Comparison of ENCODE assay signal across 8 cellular contexts in genomic region chr1:15617173-15617873, GRCh38. TPM values are rescaled to one million over a fixed set of nuclear protein-coding genes. Genes with fewer than 3 reads are reported as not detected.
DNase-seq lines count a peak whose midpoint lies in the region; ATAC-seq, FAIRE-seq and TF ChIP-seq lines count a peak whose summit lies in the region.

Gene DDI2, plus strand, starts transcription at chr1:15617458. Its CDS starts 213 bp downstream, at chr1:15617671.

- H3K36me3 ChIP-seq in mammary epithelial cell (ENCODE audit: insufficient read depth, low read length) (peaks cover 4% of the 10 kb centered on the region), small intestine (ENCODE audit: control insufficient read depth in 2 of 2, insufficient read depth in 2 of 2, low read length in 2 of 2) (no peaks in the 10 kb centered on the region)

- intact Hi-C loops in mammary epithelial cell (cut with micrococcal nuclease): loop anchor here (1.0 to 5.0 kb wide), 2 partner anchors 63 to 85 kb away; no protein-coding TSS in a partner anchor

- H3K27ac ChIP-seq in A549 (peak within 1 kb of the TSS; percentile 90 to 99), mammary epithelial cell (ENCODE audit: insufficient read depth, low read depth, low read length) (peak within 1 kb of the TSS; percentile 81), small intestine (ENCODE audit: low read depth in 1 of 2, low read length in 1 of 2) (peak within 1 kb of the TSS; percentile 93 to 95)

- WGBS in A549 (ENCODE audit: missing lambda C conversion rate): 2% methylated on average over 15 of the region's 76 CpGs
- 0% methylated on average over 3 of the region's 76 CpGs for WGBS in mammary epithelial cell (ENCODE audit: low coverage, missing lambda C conversion rate)
- WGBS in small intestine, 3 donors: 0 to 1% (median 1%) methylated on average over 57 to 76 of the region's 76 CpGs

- H3K79me2 ChIP-seq in mammary epithelial cell (ENCODE audit: insufficient read depth, low read length): peaks cover 50% of the 10 kb centered on the region

- H3K4me2 ChIP-seq in A549 (peak within 1 kb of the TSS; percentile 88), mammary epithelial cell (ENCODE audit: insufficient read depth, low read depth, low read length) (peak within 1 kb of the TSS; percentile 88)

- H4K20me1 ChIP-seq in mammary epithelial cell (ENCODE audit: insufficient read depth, low read length): no peaks in the 10 kb centered on the region

- peak within 1 kb of the TSS; percentile 87 for H2AFZ ChIP-seq in mammary epithelial cell (ENCODE audit: low read depth, low read length)

- H3K27me3 ChIP-seq in mammary epithelial cell (ENCODE audit: insufficient read depth, low read length) (no peaks in the 10 kb centered on the region), small intestine (ENCODE audit: control insufficient read depth in 2 of 2, insufficient read depth in 2 of 2, low read length in 2 of 2) (no peaks in the 10 kb centered on the region)

- no TSS peak for BruUV-seq in mammary epithelial cell (replicated peaks; lab: Mats Ljungman, UMichigan)

- CTCF ChIA-PET in A549 (lab: Yijun Ruan, JAX): interaction anchor here (1.0 to 1.6 kb wide), 5 partner anchors 13 to 140 kb away, joined by 3 to 4 read pairs (median 3); no protein-coding TSS in a partner anchor
- CTCF ChIA-PET in mammary epithelial cell (lab: Charles Lee; ENCODE audit: low non-redundant PET): no interaction called here

- DNase-seq in A549 (ENCODE audit: low read depth in 1 of 2, low spot score in 1 of 2): peak; percentile 76 to 95
- peak; percentile 99 for DNase-seq in NCI-H2227 (lab: John Stamatoyannopoulos, UW; ENCODE audit: unreplicated experiment)
- peak; percentile 98 for DNase-seq in mammary epithelial cell
- peak; percentile 95 for DNase-seq in iPS-NIHi11 (ENCODE audit: low spot score)
- peak; percentile 99 for DNase-seq in small intestine

- peak within 1 kb of the TSS; percentile 83 for H3K4me3 ChIP-seq in A549
- H3K4me3 ChIP-seq in WI38 (ENCODE audit: low read depth, low read length): peak within 1 kb of the TSS; percentile 98
- H3K4me3 ChIP-seq in mammary epithelial cell (replicated peaks in 1 of 3; ENCODE audit: insufficient read depth in 1 of 3, low read depth in 2 of 3, low read length in 3 of 3): peak within 1 kb of the TSS; percentile 81 to 99 (median 96)
- peak within 1 kb of the TSS; percentile 61 to 72 for H3K4me3 ChIP-seq in small intestine (ENCODE audit: low read depth in 1 of 2, low read length in 2 of 2)

- in situ Hi-C loops in mammary epithelial cell (cut with MboI; ENCODE audit: low sequenced_read_pairs in 2 of 2): no loop called here

- no peak for TF ChIP-seq EP300 in A549 (IDR thresholded peaks at IDR 0.05)

- H3K9ac ChIP-seq in mammary epithelial cell (ENCODE audit: insufficient read depth, low read length): peak within 1 kb of the TSS; percentile 92

- no peak for FAIRE-seq in A549 (lab: Jason Lieb, UNC)
- FAIRE-seq in small intestine (lab: Jason Lieb, UNC): no peak

- TF ChIP-seq POLR2A in A549 (IDR thresholded peaks at IDR 0.05; ENCODE audit: low read length): peak; percentile 90

- no peak for TF ChIP-seq CTCF in A549 (IDR thresholded peaks at IDR 0.05)
- no peak for TF ChIP-seq CTCF in WI38 (IDR thresholded peaks at IDR 0.05; ENCODE audit: low read depth, low read length)
- TF ChIP-seq CTCF in mammary epithelial cell (conservative IDR thresholded peaks at IDR 0.05 in 1 of 2, IDR thresholded peaks at IDR 0.05 in 1 of 2; ENCODE audit: extremely low read depth in 1 of 2, insufficient read depth in 1 of 2, low read depth in 1 of 2, low read length in 2 of 2): no peak

- dilution Hi-C loops in mammary epithelial cell (cut with HindIII; ENCODE audit: low sequenced_read_pairs): no loop called here

- no peaks in the 10 kb centered on the region for H3K9me3 ChIP-seq in A549
- no peaks in the 10 kb centered on the region for H3K9me3 ChIP-seq in mammary epithelial cell (replicated peaks; ENCODE audit: insufficient read depth, low read length)
- no peaks in the 10 kb centered on the region for H3K9me3 ChIP-seq in small intestine (ENCODE audit: control insufficient read depth, low read depth)

- ATAC-seq in A549 (peak; percentile 92 to 96), GM18870 (IDR thresholded peaks at IDR 0.05; ENCODE audit: unreplicated experiment) (peak; percentile 36), HG03135 (IDR thresholded peaks at IDR 0.05; ENCODE audit: unreplicated experiment) (peak; percentile 63)

- POLR2A ChIA-PET in A549 (lab: Yijun Ruan, JAX): interaction anchor here (0.6 to 5.5 kb wide), 3 partner anchors 12 to 33 kb away, joined by 3 to 24 read pairs (median 6); partner anchors contain the start of gene AGMAT

- TF ChIP-seq RAD21 in A549 (conservative IDR thresholded peaks at IDR 0.05 in 1 of 2, IDR thresholded peaks at IDR 0.05 in 1 of 2): no peak

- H3K4me1 ChIP-seq in A549: peaks cover 41% of the 10 kb centered on the region
- H3K4me1 ChIP-seq in mammary epithelial cell (ENCODE audit: insufficient read depth, low read length): peaks cover 29% of the 10 kb centered on the region
- peaks cover 3 to 11% of the 10 kb centered on the region in 2 donors for H3K4me1 ChIP-seq in small intestine (ENCODE audit: control insufficient read depth in 2 of 2, insufficient read depth in 1 of 2, low read depth in 1 of 2, low read length in 1 of 2)

TF ChIP-seq in A549, 52 proteins besides CTCF, POLR2A, EP300 and RAD21:
- 0 out of 2 replicates have a peak, but pooled peaks have one; percentile 26 for TF ChIP-seq GATA3 (IDR thresholded peaks at IDR 0.05; ENCODE audit: borderline replicate concordance)
- peak; percentile 62; the same call in 1 of the 2 replicates for TF ChIP-seq MYC (IDR thresholded peaks at IDR 0.05; ENCODE audit: borderline replicate concordance, low read length)
- no peak for TF ChIP-seq EHF (CRISPR knock-in tag; IDR thresholded peaks at IDR 0.05)
- TF ChIP-seq MAZ (IDR thresholded peaks at IDR 0.05; ENCODE audit: borderline replicate concordance, low read depth, low read length): no peak
- TF ChIP-seq ESRRA (IDR thresholded peaks at IDR 0.05; ENCODE audit: borderline replicate concordance, low read length): no peak
- TF ChIP-seq MAX (IDR thresholded peaks at IDR 0.05): peak; percentile 25
- TF ChIP-seq, protein P1, sequence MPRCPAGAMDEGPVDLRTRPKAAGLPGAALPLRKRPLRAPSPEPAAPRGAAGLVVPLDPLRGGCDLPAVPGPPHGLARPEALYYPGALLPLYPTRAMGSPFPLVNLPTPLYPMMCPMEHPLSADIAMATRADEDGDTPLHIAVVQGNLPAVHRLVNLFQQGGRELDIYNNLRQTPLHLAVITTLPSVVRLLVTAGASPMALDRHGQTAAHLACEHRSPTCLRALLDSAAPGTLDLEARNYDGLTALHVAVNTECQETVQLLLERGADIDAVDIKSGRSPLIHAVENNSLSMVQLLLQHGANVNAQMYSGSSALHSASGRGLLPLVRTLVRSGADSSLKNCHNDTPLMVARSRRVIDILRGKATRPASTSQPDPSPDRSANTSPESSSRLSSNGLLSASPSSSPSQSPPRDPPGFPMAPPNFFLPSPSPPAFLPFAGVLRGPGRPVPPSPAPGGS (IDR thresholded peaks at IDR 0.05): peak; percentile 56; the same call in 1 of the 3 replicates
- TF ChIP-seq RFX5 (IDR thresholded peaks at IDR 0.05): no peak
- TF ChIP-seq, protein P2, sequence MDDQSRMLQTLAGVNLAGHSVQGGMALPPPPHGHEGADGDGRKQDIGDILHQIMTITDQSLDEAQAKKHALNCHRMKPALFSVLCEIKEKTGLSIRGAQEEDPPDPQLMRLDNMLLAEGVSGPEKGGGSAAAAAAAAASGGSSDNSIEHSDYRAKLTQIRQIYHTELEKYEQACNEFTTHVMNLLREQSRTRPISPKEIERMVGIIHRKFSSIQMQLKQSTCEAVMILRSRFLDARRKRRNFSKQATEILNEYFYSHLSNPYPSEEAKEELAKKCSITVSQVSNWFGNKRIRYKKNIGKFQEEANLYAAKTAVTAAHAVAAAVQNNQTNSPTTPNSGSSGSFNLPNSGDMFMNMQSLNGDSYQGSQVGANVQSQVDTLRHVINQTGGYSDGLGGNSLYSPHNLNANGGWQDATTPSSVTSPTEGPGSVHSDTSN (IDR thresholded peaks at IDR 0.05): 0 out of 2 replicates have a peak, but pooled peaks have one; percentile 20
- TF ChIP-seq JUN (IDR thresholded peaks at IDR 0.05): peak; percentile 73 to 91; a peak in 4 of 5 replicates
- no peak for TF ChIP-seq FOSL2 (IDR thresholded peaks at IDR 0.05)
- TF ChIP-seq FOSL2 (CRISPR knock-in tag; IDR thresholded peaks at IDR 0.05): peak; percentile 89
- TF ChIP-seq HOXB5 (CRISPR knock-in tag; IDR thresholded peaks at IDR 0.05): no peak
- peak; percentile 49; the same call in 1 of the 2 replicates for TF ChIP-seq PHF8 (IDR thresholded peaks at IDR 0.05; ENCODE audit: borderline replicate concordance, low read depth)
- no peak for TF ChIP-seq RARB (CRISPR knock-in tag; IDR thresholded peaks at IDR 0.05)

RNA-seq across cellular contexts. Expression of gene DDI2, which starts in this region (rescaled TPM):
- polyA plus RNA-seq in A549 (2011; rRNA removed) (8.6 and 11.1 TPM in 2 replicates), A549 (2017; fragmentation: RNase III; extraction: RNeasy Plus Mini Kit Qiagen cat#74134 plus additional on column Dnase treatment) (5.5 to 7.0 TPM (median 6.3 TPM) in 3 replicates), mammary epithelial cell (7.7 TPM), small intestine (10 to 100 TPM in 1 of 3 donors, 1 to 10 TPM in 2; 4.3 to 10.5 (median 8.9) TPM)
- polyA plus RNA-seq in A549 (2012; cell fraction: cytosol; rRNA removed): 2.7 and 3.3 TPM in 2 replicates
- polyA plus RNA-seq in A549 (2012; cell fraction: nucleus; rRNA removed): 3.1 and 3.9 TPM in 2 replicates
- 17.7 and 20.1 TPM in 2 replicates for polyA minus RNA-seq in A549 (2011; rRNA and poly(A)+ RNA removed)
- 10 to 100 TPM; 22.2 to 29.7 TPM for total RNA-seq in mammary epithelial cell
- 18.8 TPM for polyA minus RNA-seq in mammary epithelial cell

Comparison
In these comparisons a context has a peak if more than half of its experiments do, and no peak if none do; other contexts are left out.
1. Peak in every context shown above with its lines: DNase-seq, ATAC-seq, H3K4me3 ChIP-seq and H3K27ac ChIP-seq.
2. ATAC-seq: peak in every context shown above with its lines; median percentile 94 in A549; 63 in HG03135; 36 in GM18870.